In the genomic region with DNA sequence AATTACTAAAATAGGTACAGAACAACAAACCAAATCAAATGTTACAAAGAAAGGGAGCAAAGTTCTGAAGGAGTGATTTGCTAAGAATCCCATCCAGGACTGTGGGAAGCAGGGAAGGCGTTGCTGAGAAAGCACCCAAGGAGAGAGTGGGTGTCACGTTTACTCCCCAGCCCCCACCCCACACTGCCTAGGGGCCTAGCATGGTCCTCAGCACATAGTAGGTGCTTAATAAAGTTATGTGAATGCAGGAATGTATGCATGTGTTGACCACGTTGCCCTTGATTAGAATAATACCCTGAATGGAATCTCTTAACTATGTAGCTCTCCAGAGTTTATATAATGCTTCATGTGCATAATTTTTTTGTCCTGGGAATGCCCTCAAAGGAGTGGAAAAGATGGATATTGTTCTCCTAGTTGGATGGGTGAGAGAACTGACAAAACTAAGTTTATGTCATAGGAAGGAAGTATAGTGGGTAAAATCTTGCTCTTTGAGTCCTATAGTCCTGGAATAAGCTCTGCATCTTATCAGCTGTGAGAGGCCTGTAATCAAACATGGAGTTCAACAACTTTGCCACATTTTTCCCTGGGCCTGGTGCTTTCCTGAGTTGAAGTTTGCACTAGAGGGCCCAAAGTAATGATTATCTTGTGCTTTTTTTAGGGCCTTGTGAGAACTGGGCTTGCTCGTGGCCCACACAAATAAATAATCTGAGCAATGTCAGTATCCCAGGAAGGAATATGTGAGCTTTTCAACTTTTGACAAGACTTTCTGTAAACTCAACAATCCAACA, we compare ENCODE assay signal across 34 cellular contexts. TPM values are rescaled to one million over a fixed set of nuclear protein-coding genes. Genes with fewer than 3 reads are reported as not detected.
"Had no signal": no experiment of that assay in that cellular context is flagged by ENCODE, and none has a peak within 500 bp of the region (broad histone marks: within the 10 kb centered on the region; RNA-seq: fewer than 3 reads in every experiment).

No MANE protein-coding gene starts in this region.

- H3K27ac Mint-ChIP-seq: activated B cell treated with CpG ODN at 0.5 μM for 24 hours; activated CD4-positive, alpha-beta memory T cell treated with anti-CD3 and anti-CD28 coated beads for 36 hours; activated naive CD4-positive, alpha-beta T cell treated with anti-CD3 and anti-CD28 coated beads for 36 hours; activated naive CD4-positive, alpha-beta T cell treated with anti-CD3 and anti-CD28 coated beads, Interleukin-2, amount 50 U/mL, for 72 hours; activated T-helper 1 cell treated with anti-CD3 and anti-CD28 coated beads, Interleukin-12 subunit alpha, Interleukin-12 subunit beta, Interleukin-2, Interleukin-4 antibody, amounts not matched to agents 30 ng/mL and 10 ng/mL and 1 ng/mL, durations not matched to agents 14 hours and 24 hours and 36 hours had no signal

- H3K36me3 Mint-ChIP-seq: activated CD4-positive, alpha-beta memory T cell treated with anti-CD3 and anti-CD28 coated beads for 36 hours; activated naive CD4-positive, alpha-beta T cell treated with anti-CD3 and anti-CD28 coated beads, Interleukin-2, amount 50 U/mL, for 72 hours had no signal

- H3K27me3 Mint-ChIP-seq: activated B cell treated with CpG ODN at 0.5 μM for 24 hours had no signal

- H3K4me1 ChIP-seq: adrenal gland, body of pancreas, breast epithelium had no signal

- H3K36me3 ChIP-seq: adrenal gland, breast epithelium had no signal

- H3K27me3 ChIP-seq: adrenal gland, body of pancreas, breast epithelium had no signal

- ATAC-seq: activated naive CD4-positive, alpha-beta T cell treated with anti-CD3 and anti-CD28 coated beads, Interleukin-2, amount 50 U/mL, for 72 hours; activated T-cell treated with anti-CD3 and anti-CD28 coated beads, Interleukin-2, amount 50 U/mL, for 4 hours; body of pancreas had no signal

- H3K27ac ChIP-seq: adrenal gland, body of pancreas, breast epithelium, VCaP had no signal

- DNase-seq: activated B cell treated with CpG ODN at 0.5 μM for 24 hours; activated CD4-positive, alpha-beta memory T cell treated with anti-CD3 and anti-CD28 coated beads for 36 hours; activated CD4-positive, alpha-beta T cell treated with anti-CD3 and anti-CD28 coated beads for 4 hours; activated CD4-positive, alpha-beta T cell treated with anti-CD3 and anti-CD28 coated beads, Interleukin-2, amount 50 U/mL, for 1 hour; activated CD4-positive, CD25-positive, alpha-beta regulatory T cell treated with anti-CD3 and anti-CD28 coated beads, Interleukin-2, amount 50 U/mL, for 72 hours; activated CD8-positive, alpha-beta memory T cell treated with anti-CD3 and anti-CD28 coated beads, Interleukin-2, amount 50 U/mL, for 4 hours; activated gamma-delta T cell treated with Interleukin-2 at 50 U/mL for 16 hours; activated naive CD4-positive, alpha-beta T cell treated with anti-CD3 and anti-CD28 coated beads for 36 hours; activated T-cell treated with anti-CD3 and anti-CD28 coated beads for 4 hours; activated T-cell treated with anti-CD3 and anti-CD28 coated beads, Interleukin-2, amount 50 U/mL, for 4 hours; adrenal gland; body of pancreas; caudate nucleus; Karpas-422; KBM-7; NCI-H1105 treated with DMSO at 0.1 percent for 48 hours; NCI-H1436; NCI-H1694 treated with DMSO at 0.1 percent for 48 hours; NCI-H2029; NCI-H345; NCI-H510A; NCI-H526; NCI-H748 treated with DMSO at 0.1 percent for 48 hours; NK-92 treated with Interleukin-12 subunit alpha and Interleukin-12 subunit beta, amount 100 ng/mL, for 24 hours; Right ventricle myocardium superior; SW 1271; T-helper 1 cell; T-helper 2 cell; T-helper 9 cell had no signal

- H3K9me3 ChIP-seq: adrenal gland, body of pancreas, breast epithelium had no signal

- H3K4me3 ChIP-seq: adrenal gland, body of pancreas, breast epithelium had no signal

- FAIRE-seq: astrocyte had no signal

- H3K9me3 Mint-ChIP-seq: activated B cell treated with CpG ODN at 0.5 μM for 24 hours; activated CD4-positive, alpha-beta memory T cell treated with anti-CD3 and anti-CD28 coated beads for 36 hours; activated naive CD4-positive, alpha-beta T cell treated with anti-CD3 and anti-CD28 coated beads for 36 hours; activated naive CD4-positive, alpha-beta T cell treated with anti-CD3 and anti-CD28 coated beads, Interleukin-2, amount 50 U/mL, for 72 hours; activated T-cell treated with anti-CD3 and anti-CD28 coated beads, Interleukin-2, amount 50 U/mL, for 4 hours; activated T-helper 1 cell treated with anti-CD3 and anti-CD28 coated beads, Interleukin-12 subunit alpha, Interleukin-12 subunit beta, Interleukin-2, Interleukin-4 antibody, amounts not matched to agents 30 ng/mL and 10 ng/mL and 1 ng/mL, durations not matched to agents 14 hours and 24 hours and 36 hours had no signal

- H3K4me3 Mint-ChIP-seq: activated B cell treated with CpG ODN at 0.5 μM for 24 hours; activated CD4-positive, alpha-beta memory T cell treated with anti-CD3 and anti-CD28 coated beads for 36 hours; activated naive CD4-positive, alpha-beta T cell treated with anti-CD3 and anti-CD28 coated beads for 36 hours; activated T-cell treated with anti-CD3 and anti-CD28 coated beads, Interleukin-2, amount 50 U/mL, for 4 hours; activated T-helper 1 cell treated with anti-CD3 and anti-CD28 coated beads, Interleukin-12 subunit alpha, Interleukin-12 subunit beta, Interleukin-2, Interleukin-4 antibody, amounts not matched to agents 30 ng/mL and 10 ng/mL and 1 ng/mL, durations not matched to agents 14 hours and 24 hours and 36 hours had no signal

RNA-seq across cellular contexts. Expression of gene LMO2, which starts 53.8 kb away (rescaled TPM):
- total RNA-seq: activated CD4-positive, alpha-beta memory T cell treated with anti-CD3 and anti-CD28 coated beads for 36 hours; activated naive CD4-positive, alpha-beta T cell treated with anti-CD3 and anti-CD28 coated beads for 36 hours; activated naive CD4-positive, alpha-beta T cell treated with anti-CD3 and anti-CD28 coated beads, Interleukin-2, amount 50 U/mL, for 72 hours; activated T-helper 1 cell treated with anti-CD3 and anti-CD28 coated beads, Interleukin-12 subunit alpha, Interleukin-12 subunit beta, Interleukin-2, Interleukin-4 antibody, amounts not matched to agents 30 ng/mL and 10 ng/mL and 1 ng/mL, durations not matched to agents 14 hours and 24 hours and 36 hours had no signal
